14 cellular contexts compared by ENCODE assay signal in the genomic region with DNA sequence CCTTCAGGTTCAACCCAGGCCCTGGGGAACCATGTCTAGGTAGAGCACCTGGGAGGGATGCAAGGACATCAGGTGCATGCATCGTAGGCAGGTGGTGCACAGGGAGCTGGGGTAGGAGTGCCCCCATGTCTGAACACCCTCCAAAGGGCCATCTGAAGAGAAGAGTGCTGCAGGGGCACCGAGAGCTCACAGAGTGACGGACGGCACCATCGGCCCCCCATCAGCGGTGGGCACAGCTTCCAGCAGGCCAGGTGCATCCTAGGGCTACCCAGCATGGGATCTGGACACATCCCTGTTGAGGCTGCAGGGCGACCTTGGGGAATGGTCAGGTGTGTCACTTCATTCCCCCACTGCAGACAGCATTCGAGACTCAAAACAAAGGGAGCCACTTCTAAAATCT.
A peak's percentile ranks its signal among the peaks of the same experiment; 100 is the strongest.
DNase-seq lines count a peak whose midpoint lies in the region; ATAC-seq and TF ChIP-seq lines count a peak whose summit lies in the region.
"Had no signal": no experiment of that assay in that cellular context is flagged by ENCODE, and none has a peak within 500 bp of the region (broad histone marks: within the 10 kb centered on the region; RNA-seq: fewer than 3 reads in every experiment).

No MANE protein-coding gene starts in this region.

- ATAC-seq in GM19467 (IDR thresholded peaks at IDR 0.05; ENCODE audit: unreplicated experiment) (no peak), GM21529 (IDR thresholded peaks at IDR 0.05; ENCODE audit: unreplicated experiment) (no peak), sciatic nerve (no peak)

- TF ChIP-seq POLR2A in sigmoid colon (IDR thresholded peaks at IDR 0.05): no peak

- WGBS in sigmoid colon, 2 donors: 86 to 89% methylated on average over 8 of the region's 8 CpGs

- intact Hi-C loops in sigmoid colon (cut with DNase I): no loop called here
- intact Hi-C loops in sciatic nerve (cut with DNase I): no loop called here

- no peak for TF ChIP-seq EP300 in sigmoid colon (IDR thresholded peaks at IDR 0.05)

- H3K36me3 ChIP-seq in BLaER1 treated with 17β-estradiol and CSF1 and Interleukin-3, amounts not matched to agents 10 nM and 100 nM: no peaks in the 10 kb centered on the region
- H3K36me3 ChIP-seq in sigmoid colon: no peaks in the 10 kb centered on the region

- H3K27me3 ChIP-seq in BLaER1 treated with 17β-estradiol and CSF1 and Interleukin-3, amounts not matched to agents 10 nM and 100 nM: peaks cover 0 to 5% (median 0%) of the 10 kb centered on the region in 11 experiments; a peak in 1 of 22 replicates
- peaks cover 0 to 19% (median 0%) of the 10 kb centered on the region in 3 donors for H3K27me3 ChIP-seq in sigmoid colon

- no peak overlapping the region for H3K4me3 ChIP-seq in BLaER1 treated with 17β-estradiol and CSF1 and Interleukin-3, amounts not matched to agents 10 nM and 100 nM
- H3K4me3 ChIP-seq in sigmoid colon: no peak overlapping the region
- H3K4me3 ChIP-seq: GM23248 had no signal

- 0 out of 22 replicates have a peak overlapping the region, but pooled peaks of 1 of the 11 experiments have one; percentile 48 for H3K9ac ChIP-seq in BLaER1 treated with 17β-estradiol and CSF1 and Interleukin-3, amounts not matched to agents 10 nM and 100 nM
- H3K9ac ChIP-seq: GM23248 had no signal

- H3K9me3 ChIP-seq in BLaER1 treated with 17β-estradiol and CSF1 and Interleukin-3, amounts not matched to agents 10 nM and 100 nM (replicated peaks in 1 of 11): peaks cover 0 to 14% (median 9%) of the 10 kb centered on the region in 11 experiments; a peak in 11 of 22 replicates
- no peaks in the 10 kb centered on the region for H3K9me3 ChIP-seq in sigmoid colon

- TF ChIP-seq CTCF in VCaP (conservative IDR thresholded peaks at IDR 0.05) (no peak), sigmoid colon (IDR thresholded peaks at IDR 0.05) (no peak)

- peak overlapping the region in 3 of 11 experiments; percentile 57 to 64 (median 61); a peak in 4 of 22 replicates for H3K27ac ChIP-seq in BLaER1 treated with 17β-estradiol and CSF1 and Interleukin-3, amounts not matched to agents 10 nM and 100 nM
- peak overlapping the region; percentile 89; the same call in 1 of the 2 replicates for H3K27ac ChIP-seq in VCaP
- H3K27ac ChIP-seq in sigmoid colon: no peak overlapping the region
- H3K27ac ChIP-seq: GM23248 had no signal

- peaks cover 10 to 78% (median 54%) of the 10 kb centered on the region in 10 experiments for H3K4me1 ChIP-seq in BLaER1 treated with 17β-estradiol and CSF1 and Interleukin-3, amounts not matched to agents 10 nM and 100 nM
- H3K4me1 ChIP-seq in sigmoid colon: no peaks in the 10 kb centered on the region

- H3K4me2 ChIP-seq in BLaER1 treated with 17β-estradiol and CSF1 and Interleukin-3, amounts not matched to agents 10 nM and 100 nM: peak overlapping the region; percentile 7 to 90 (median 72); a peak in 19 of 22 replicates

- no peaks in the 10 kb centered on the region for H4K20me1 ChIP-seq in BLaER1 treated with 17β-estradiol and CSF1 and Interleukin-3, amounts not matched to agents 10 nM and 100 nM

- DNase-seq in sigmoid colon (peak; percentile 38), sciatic nerve (ENCODE audit: low spot score) (no peak)
- DNase-seq: CD4-positive, alpha-beta T cell; CD8-positive, alpha-beta memory T cell; DMS 273 treated with DMSO at 0.1 percent for 48 hours; DMS79; GF-D8; GM23248; H7; HCEC 1CT had no signal
